In genomic region chr6:16683524-16684194, GRCh38 we compare ENCODE assay signal across 8 cellular contexts.
A peak's percentile ranks its signal among the peaks of the same experiment; 100 is the strongest.
DNase-seq lines count a peak whose midpoint lies in the region; ATAC-seq and TF ChIP-seq lines count a peak whose summit lies in the region.

No MANE protein-coding gene starts in this region.

- peak overlapping the region; percentile 2 for H3K4me3 ChIP-seq in skeletal muscle satellite cell (ENCODE audit: low read length)

- no peak for TF ChIP-seq CTCF in HFFc6 (IDR thresholded peaks at IDR 0.05)

- H3K27ac Mint-ChIP-seq in HFFc6, result peak overlapping the region; percentile 70

- H3K27me3 ChIP-seq in skeletal muscle satellite cell (ENCODE audit: control insufficient read depth, insufficient read depth, low read length), result no peaks in the 10 kb centered on the region

- H3K4me1 ChIP-seq in skeletal muscle satellite cell (ENCODE audit: control insufficient read depth, insufficient read depth, low read length), result peaks cover 44% of the 10 kb centered on the region

- H3K9me3 ChIP-seq in skeletal muscle satellite cell (replicated peaks; ENCODE audit: low read length), result no peaks in the 10 kb centered on the region

- no peaks in the 10 kb centered on the region for H3K36me3 ChIP-seq in skeletal muscle satellite cell (ENCODE audit: insufficient read depth, low read length)

- DNase-seq in HFFc6 (peak; percentile 70), SW480 (ENCODE audit: low spot score) (peak; percentile 68), fibroblast of the conjunctiva (ENCODE audit: low read depth) (peak; percentile 80), NCI-H1417 treated with DMSO at 0.1 percent for 48 hours (lab: John Stamatoyannopoulos, UW) (no peak), NCI-H187 treated with DMSO at 0.1 percent for 48 hours (lab: John Stamatoyannopoulos, UW) (no peak)

- H3K27me3 Mint-ChIP-seq in HFFc6 (ENCODE audit: insufficient read depth), result peaks cover 2% of the 10 kb centered on the region

- peak overlapping the region; percentile 33 for H3K4me3 Mint-ChIP-seq in HFFc6

- H3K4me1 Mint-ChIP-seq in HFFc6 (ENCODE audit: low read depth), result peaks cover 77% of the 10 kb centered on the region

- H3K36me3 Mint-ChIP-seq in HFFc6 (ENCODE audit: low read depth), result peaks cover 6% of the 10 kb centered on the region

- H3K9ac ChIP-seq in skeletal muscle satellite cell (ENCODE audit: low read depth, low read length), result no peak overlapping the region

- H3K9me3 Mint-ChIP-seq in HFFc6, result no peaks in the 10 kb centered on the region

- H3K4me2 ChIP-seq in skeletal muscle satellite cell (ENCODE audit: low read length), result peak overlapping the region; percentile 67

- ATAC-seq in HG02973 (IDR thresholded peaks at IDR 0.05; ENCODE audit: unreplicated experiment), result no peak
- no peak for ATAC-seq in HG02840 (IDR thresholded peaks at IDR 0.05; ENCODE audit: low FRiP score, unreplicated experiment)

Comparison
In these comparisons a context has a peak if more than half of its experiments do, and no peak if none do; other contexts are left out.
1. DNase-seq: peak in HFFc6 (single experiment), SW480 (single experiment) and fibroblast of the conjunctiva (single experiment); none in NCI-H1417 treated with DMSO at 0.1 percent for 48 hours (single experiment) and NCI-H187 treated with DMSO at 0.1 percent for 48 hours (single experiment).